ENCODE assay signal across 23 cellular contexts in genomic region chr3:160078533-160078932, GRCh38.
"Had no signal": no experiment of that assay in that cellular context is flagged by ENCODE, and none has a peak within 500 bp of the region (broad histone marks: within the 10 kb centered on the region; RNA-seq: fewer than 3 reads in every experiment).

No MANE protein-coding gene starts in this region.

- H3K36me3 ChIP-seq: left ventricle myocardium inferior, neural progenitor cell, pancreas, tibial nerve, upper lobe of right lung, vagina had no signal

- FAIRE-seq: kidney, pancreas had no signal

- H3K4me3 ChIP-seq: coronary artery, hepatocyte, left ventricle myocardium inferior, lung, neural progenitor cell, pancreas, smooth muscle cell, testis, tibial nerve, upper lobe of right lung, vagina had no signal

- ATAC-seq: foreskin keratinocyte; left cardiac atrium; natural killer cell treated with Interleukin-12 subunit alpha and Interleukin-12 subunit beta and Interleukin-15 and Interleukin-18, amount 100 ng/mL, for 72 hours; pancreas; right cardiac atrium; stimulated activated memory B cell treated with anti-CD40 and anti-IgM and Interleukin-4, amounts not matched to agents 10 μg/mL and 1 μg/mL and 100 μg/mL, for 72 hours; upper lobe of right lung had no signal

- H3K27ac ChIP-seq: coronary artery, foreskin keratinocyte, hepatocyte, left ventricle myocardium inferior, neural progenitor cell, pancreas, testis, tibial nerve, upper lobe of right lung, vagina had no signal

- H3K27me3 ChIP-seq: foreskin keratinocyte, hepatocyte, neural progenitor cell, pancreas, testis, tibial nerve, upper lobe of right lung, vagina had no signal

- H3K9me3 ChIP-seq: left ventricle myocardium inferior, pancreas, testis, tibial nerve, upper lobe of right lung, vagina had no signal

- H3K4me1 ChIP-seq: foreskin keratinocyte, left ventricle myocardium inferior, neural progenitor cell, pancreas, testis, tibial nerve, upper lobe of right lung, vagina had no signal

- DNase-seq: effector CD8-positive, alpha-beta T cell; head of caudate nucleus; kidney; left cardiac atrium; left ventricle myocardium inferior; mesenchymal stem cell; midbrain; nucleus accumbens; pancreas; right cardiac atrium; stimulated activated CD4-positive, alpha-beta T cell treated with anti-CD3 and anti-CD28 coated beads, Interleukin-4, amount 100 ng/mL, for 1 hour; testis; upper lobe of right lung had no signal
